ENCODE assay signal across 1 cellular context in the genomic region with DNA sequence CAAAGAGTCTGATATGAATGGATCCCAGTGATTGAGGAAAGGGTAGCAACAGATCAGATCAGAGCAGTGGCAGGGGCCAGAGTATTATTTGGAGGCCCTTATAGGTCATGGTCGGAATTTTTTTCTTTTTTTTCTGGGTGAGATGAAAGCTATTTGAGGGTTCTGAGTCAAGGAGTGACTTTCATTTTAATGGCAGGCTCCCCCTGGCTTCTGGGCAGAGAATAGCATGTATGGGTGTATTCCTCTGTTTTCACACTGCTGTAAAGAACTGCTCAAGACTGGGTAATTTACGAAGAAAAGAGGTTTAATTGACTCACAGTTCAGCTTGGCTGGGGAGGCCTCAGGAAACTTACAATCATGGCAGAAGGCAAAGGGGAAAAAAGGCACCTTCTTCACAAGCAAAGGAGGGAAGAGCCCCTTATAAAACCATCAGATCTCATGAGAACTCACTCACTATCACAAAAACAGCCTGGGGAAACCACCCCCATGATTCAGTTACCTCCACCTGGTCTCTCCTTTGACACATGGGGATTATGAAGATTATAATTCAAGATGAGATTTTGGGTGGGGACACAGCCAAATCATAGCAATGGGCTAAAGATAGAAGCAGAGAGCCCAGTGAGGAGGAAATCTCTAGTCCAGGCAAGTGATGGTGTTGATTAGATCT.
TF ChIP-seq lines count a peak whose summit lies in the region.

No MANE protein-coding gene starts in this region.

TF ChIP-seq in HepG2, 621 proteins besides CTCF, POLR2A, EP300 and RAD21:
- TF ChIP-seq NR2F2 (IDR thresholded peaks at IDR 0.05; ENCODE audit: borderline replicate concordance, low read depth) (no peak), XRCC5 (optimal IDR thresholded peaks at IDR 0.05; ENCODE audit: low read length) (no peak), SMC3 (IDR thresholded peaks at IDR 0.05; ENCODE audit: low read length) (peak; percentile 20; the same call in 1 of the 2 replicates), ELF1 (CRISPR knock-in tag; IDR thresholded peaks at IDR 0.05) (no peak), ATF7 (IDR thresholded peaks at IDR 0.05) (no peak), ATF7 (CRISPR knock-in tag; IDR thresholded peaks at IDR 0.05) (no peak), ZNF225 (CRISPR knock-in tag; IDR thresholded peaks at IDR 0.05) (no peak), MTF1 (CRISPR knock-in tag; IDR thresholded peaks at IDR 0.05) (no peak), MTA1 (CRISPR knock-in tag; IDR thresholded peaks at IDR 0.05; ENCODE audit: borderline replicate concordance) (no peak), SPEN (CRISPR knock-in tag; IDR thresholded peaks at IDR 0.05; ENCODE audit: low read depth) (no peak), STAG1 (CRISPR knock-in tag; IDR thresholded peaks at IDR 0.05) (peak; percentile 7; the same call in 1 of the 2 replicates)
